29 cellular contexts compared by ENCODE assay signal in the genomic region with DNA sequence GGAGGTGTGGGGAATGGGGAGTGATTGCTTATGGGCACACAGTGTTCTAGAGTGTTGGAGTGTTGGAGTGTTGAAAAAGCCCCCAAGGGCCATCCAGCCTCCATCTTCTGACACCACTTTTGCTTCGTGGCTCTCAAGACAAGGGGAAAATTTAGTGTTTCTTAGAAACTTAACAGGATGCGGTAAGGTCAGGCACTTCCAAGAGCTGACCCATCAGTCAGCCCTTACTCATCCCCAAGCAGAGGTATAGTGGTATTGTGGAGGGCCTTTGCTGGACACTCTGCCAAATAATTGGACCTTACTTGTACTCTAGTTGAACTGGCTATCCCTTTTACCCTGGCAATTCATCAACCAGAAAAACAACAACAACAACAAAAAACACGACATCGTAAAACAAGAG.
"Had no signal": no experiment of that assay in that cellular context is flagged by ENCODE, and none has a peak within 500 bp of the region (broad histone marks: within the 10 kb centered on the region; RNA-seq: fewer than 3 reads in every experiment).

No MANE protein-coding gene starts in this region.

- H3K4me3 ChIP-seq: SJCRH30, SK-N-MC had no signal

- H3K36me3 Mint-ChIP-seq: brain had no signal

- H3K36me3 ChIP-seq: SJCRH30, WERI-Rb-1 had no signal

- H3K4me2 ChIP-seq: KMS-11 had no signal

- ATAC-seq: activated naive CD8-positive, alpha-beta T cell treated with anti-CD3 and anti-CD28 coated beads, Interleukin-2, amount 50 U/mL, for 24 hours; activated T-cell treated with anti-CD3 and anti-CD28 coated beads, Interleukin-2, amount 50 U/mL, for 4 hours; Panc1 had no signal

- H3K27me3 ChIP-seq: SJCRH30 had no signal

- DNase-seq: activated CD4-positive, alpha-beta T cell treated with anti-CD3 and anti-CD28 coated beads for 1 hour; activated CD4-positive, alpha-beta T cell treated with anti-CD3 and anti-CD28 coated beads for 48 hours; activated CD4-positive, CD25-positive, alpha-beta regulatory T cell; activated CD8-positive, alpha-beta memory T cell treated with anti-CD3 and anti-CD28 coated beads, Interleukin-2, amount 50 U/mL, for 4 hours; activated effector memory CD4-positive, alpha-beta T cell treated with Interleukin-2 at 50 U/mL for 16 hours; activated naive CD4-positive, alpha-beta T cell treated with anti-CD3 and anti-CD28 coated beads, Interleukin-2, amount 50 U/mL, for 16 hours; activated naive CD8-positive, alpha-beta T cell treated with anti-CD3 and anti-CD28 coated beads, Interleukin-2, amount 50 U/mL, for 24 hours; activated T-cell treated with anti-CD3 and anti-CD28 coated beads for 4 hours; activated T-cell treated with anti-CD3 and anti-CD28 coated beads, Interleukin-2, amount 50 U/mL, for 4 hours; anterior cingulate cortex; caudate nucleus; cerebellar nuclear complex; NCI-H1105 treated with DMSO at 0.1 percent for 48 hours; NCI-H1436; NCI-H1694; NCI-H1930; NCI-H2081 treated with DMSO at 0.1 percent for 48 hours; NCI-H345; NCI-H524 treated with DMSO at 0.1 percent for 48 hours; SHP77; SJCRH30; T1000; WERI-Rb-1 had no signal

- H3K4me1 ChIP-seq: SJCRH30 had no signal

- H3K27ac ChIP-seq: KMS-11, SJCRH30, SK-N-MC, WERI-Rb-1 had no signal

- H3K27ac Mint-ChIP-seq: activated naive CD8-positive, alpha-beta T cell treated with anti-CD3 and anti-CD28 coated beads, Interleukin-2, amount 50 U/mL, for 24 hours; activated T-helper 1 cell treated with anti-CD3 and anti-CD28 coated beads, Interleukin-12 subunit alpha, Interleukin-12 subunit beta, Interleukin-2, Interleukin-4 antibody, amounts not matched to agents 30 ng/mL and 10 ng/mL and 1 ng/mL, durations not matched to agents 14 hours and 24 hours and 36 hours; brain had no signal

- H3K9me3 Mint-ChIP-seq: activated naive CD8-positive, alpha-beta T cell treated with anti-CD3 and anti-CD28 coated beads, Interleukin-2, amount 50 U/mL, for 24 hours; activated T-cell treated with anti-CD3 and anti-CD28 coated beads, Interleukin-2, amount 50 U/mL, for 4 hours; activated T-helper 1 cell treated with anti-CD3 and anti-CD28 coated beads, Interleukin-12 subunit alpha, Interleukin-12 subunit beta, Interleukin-2, Interleukin-4 antibody, amounts not matched to agents 30 ng/mL and 10 ng/mL and 1 ng/mL, durations not matched to agents 14 hours and 24 hours and 36 hours; brain had no signal

- FAIRE-seq: bronchial epithelial cell had no signal

- H3K4me3 Mint-ChIP-seq: activated naive CD8-positive, alpha-beta T cell treated with anti-CD3 and anti-CD28 coated beads, Interleukin-2, amount 50 U/mL, for 24 hours; activated T-cell treated with anti-CD3 and anti-CD28 coated beads, Interleukin-2, amount 50 U/mL, for 4 hours; activated T-helper 1 cell treated with anti-CD3 and anti-CD28 coated beads, Interleukin-12 subunit alpha, Interleukin-12 subunit beta, Interleukin-2, Interleukin-4 antibody, amounts not matched to agents 30 ng/mL and 10 ng/mL and 1 ng/mL, durations not matched to agents 14 hours and 24 hours and 36 hours; brain had no signal

- H3K4me1 Mint-ChIP-seq: brain had no signal

- H3K9me3 ChIP-seq: SJCRH30 had no signal

- H3K9ac ChIP-seq: KMS-11 had no signal
